12 cellular contexts compared by ENCODE assay signal in genomic region chr15:99845009-99845408, GRCh38.
DNase-seq lines count a peak whose midpoint lies in the region; ATAC-seq, FAIRE-seq and TF ChIP-seq lines count a peak whose summit lies in the region.
"Had no signal": no experiment of that assay in that cellular context is flagged by ENCODE, and none has a peak within 500 bp of the region (broad histone marks: within the 10 kb centered on the region; RNA-seq: fewer than 3 reads in every experiment).

No MANE protein-coding gene starts in this region.

- H3K27me3 Mint-ChIP-seq in activated T-cell treated with anti-CD3 and anti-CD28 coated beads, Interleukin-2, amount 50 U/mL, for 72 hours (ENCODE audit: low read depth), result no peaks in the 10 kb centered on the region
- no peaks in the 10 kb centered on the region for H3K27me3 Mint-ChIP-seq in T-helper 1 cell treated with Interleukin-12 subunit alpha and Interleukin-12 subunit beta and Interleukin-4 antibody, amounts not matched to agents 30 μg/mL and 1 μg/mL, for 36 hours (ENCODE audit: low read depth)
- H3K27me3 Mint-ChIP-seq: activated B cell treated with CpG ODN at 0.5 μM for 24 hours had no signal

- peak; percentile 93 to 94 for ATAC-seq in activated T-cell treated with anti-CD3 and anti-CD28 coated beads, Interleukin-2, amount 50 U/mL, for 72 hours (replicated peaks in 1 of 2)
- ATAC-seq in HG02678 (IDR thresholded peaks at IDR 0.05; ENCODE audit: unreplicated experiment), result peak; percentile 48
- peak; percentile 90 for ATAC-seq in stimulated activated effector memory CD8-positive, alpha-beta T cell treated with anti-CD3 and anti-CD28 coated beads, Interleukin-12 subunit alpha, Interleukin-12 subunit beta, amount 100 ng/mL, for 72 hours
- ATAC-seq in GM21737 (IDR thresholded peaks at IDR 0.05; ENCODE audit: unreplicated experiment), result no peak
- no peak for ATAC-seq in HG03135 (IDR thresholded peaks at IDR 0.05; ENCODE audit: unreplicated experiment)
- ATAC-seq: lower lobe of right lung had no signal

- peak overlapping the region; percentile 26 for H3K27ac Mint-ChIP-seq in activated T-cell treated with anti-CD3 and anti-CD28 coated beads, Interleukin-2, amount 50 U/mL, for 72 hours
- peak overlapping the region; percentile 42 for H3K27ac Mint-ChIP-seq in T-helper 1 cell treated with Interleukin-12 subunit alpha and Interleukin-12 subunit beta and Interleukin-4 antibody, amounts not matched to agents 30 μg/mL and 1 μg/mL, for 36 hours
- no peak overlapping the region for H3K27ac Mint-ChIP-seq in stimulated activated effector memory CD8-positive, alpha-beta T cell treated with anti-CD3 and anti-CD28 coated beads, Interleukin-12 subunit alpha, Interleukin-12 subunit beta, amount 100 ng/mL, for 72 hours
- H3K27ac Mint-ChIP-seq: activated B cell treated with CpG ODN at 0.5 μM for 24 hours had no signal

- no peak for TF ChIP-seq CTCF in D721Med (IDR thresholded peaks at IDR 0.05; ENCODE audit: insufficient read depth, missing control alignments)

- DNase-seq in activated T-cell treated with anti-CD3 and anti-CD28 coated beads, Interleukin-2, amount 50 U/mL, for 72 hours, result peak; percentile 16 to 45
- no peak for DNase-seq in activated T-cell treated with anti-CD3 and anti-CD28 coated beads for 4 hours
- DNase-seq in stimulated activated effector memory CD8-positive, alpha-beta T cell treated with anti-CD3 and anti-CD28 coated beads, Interleukin-12 subunit alpha, Interleukin-12 subunit beta, amount 100 ng/mL, for 72 hours (ENCODE audit: low spot score in 2 of 2), result no peak
- DNase-seq in D721Med (ENCODE audit: insufficient read length, low spot score), result no peak
- DNase-seq: activated B cell treated with CpG ODN at 0.5 μM for 24 hours, cerebellar nuclear complex, lower lobe of right lung, SHP77 treated with DMSO at 0.1 percent for 48 hours had no signal

- peaks cover 1 to 5% of the 10 kb centered on the region in 2 donors for H3K36me3 Mint-ChIP-seq in activated T-cell treated with anti-CD3 and anti-CD28 coated beads, Interleukin-2, amount 50 U/mL, for 72 hours (ENCODE audit: insufficient read depth in 2 of 2)
- peaks cover 3% of the 10 kb centered on the region for H3K36me3 Mint-ChIP-seq in T-helper 1 cell treated with Interleukin-12 subunit alpha and Interleukin-12 subunit beta and Interleukin-4 antibody, amounts not matched to agents 30 μg/mL and 1 μg/mL, for 36 hours (ENCODE audit: low read depth)
- H3K36me3 Mint-ChIP-seq in stimulated activated effector memory CD8-positive, alpha-beta T cell treated with anti-CD3 and anti-CD28 coated beads, Interleukin-12 subunit alpha, Interleukin-12 subunit beta, amount 100 ng/mL, for 72 hours, result no peaks in the 10 kb centered on the region

- H3K4me3 Mint-ChIP-seq in activated T-cell treated with anti-CD3 and anti-CD28 coated beads, Interleukin-2, amount 50 U/mL, for 72 hours, result peak overlapping the region; percentile 44 to 59
- H3K4me3 Mint-ChIP-seq in T-helper 1 cell treated with Interleukin-12 subunit alpha and Interleukin-12 subunit beta and Interleukin-4 antibody, amounts not matched to agents 30 μg/mL and 1 μg/mL, for 36 hours, result no peak overlapping the region
- no peak overlapping the region for H3K4me3 Mint-ChIP-seq in stimulated activated effector memory CD8-positive, alpha-beta T cell treated with anti-CD3 and anti-CD28 coated beads, Interleukin-12 subunit alpha, Interleukin-12 subunit beta, amount 100 ng/mL, for 72 hours
- H3K4me3 Mint-ChIP-seq: activated B cell treated with CpG ODN at 0.5 μM for 24 hours had no signal

- H3K4me1 Mint-ChIP-seq in activated T-cell treated with anti-CD3 and anti-CD28 coated beads, Interleukin-2, amount 50 U/mL, for 72 hours (ENCODE audit: low read depth), result peaks cover 57% of the 10 kb centered on the region
- peaks cover 10% of the 10 kb centered on the region for H3K4me1 Mint-ChIP-seq in T-helper 1 cell treated with Interleukin-12 subunit alpha and Interleukin-12 subunit beta and Interleukin-4 antibody, amounts not matched to agents 30 μg/mL and 1 μg/mL, for 36 hours (ENCODE audit: low read depth)
- H3K4me1 Mint-ChIP-seq in stimulated activated effector memory CD8-positive, alpha-beta T cell treated with anti-CD3 and anti-CD28 coated beads, Interleukin-12 subunit alpha, Interleukin-12 subunit beta, amount 100 ng/mL, for 72 hours, result peaks cover 14% of the 10 kb centered on the region
- H3K4me1 Mint-ChIP-seq: activated B cell treated with CpG ODN at 0.5 μM for 24 hours had no signal

- H3K9me3 Mint-ChIP-seq in activated T-cell treated with anti-CD3 and anti-CD28 coated beads, Interleukin-2, amount 50 U/mL, for 72 hours, result no peaks in the 10 kb centered on the region
- no peaks in the 10 kb centered on the region for H3K9me3 Mint-ChIP-seq in T-helper 1 cell treated with Interleukin-12 subunit alpha and Interleukin-12 subunit beta and Interleukin-4 antibody, amounts not matched to agents 30 μg/mL and 1 μg/mL, for 36 hours
- H3K9me3 Mint-ChIP-seq in stimulated activated effector memory CD8-positive, alpha-beta T cell treated with anti-CD3 and anti-CD28 coated beads, Interleukin-12 subunit alpha, Interleukin-12 subunit beta, amount 100 ng/mL, for 72 hours, result no peaks in the 10 kb centered on the region
- H3K9me3 Mint-ChIP-seq: activated B cell treated with CpG ODN at 0.5 μM for 24 hours had no signal

- no peak for FAIRE-seq in D721Med (lab: Jason Lieb, UNC)

Comparison
In these comparisons a context has a peak if more than half of its experiments do, and no peak if none do; other contexts are left out.
1. DNase-seq: peak in activated T-cell treated with anti-CD3 and anti-CD28 coated beads, Interleukin-2, amount 50 U/mL, for 72 hours (2 of 2); none in activated T-cell treated with anti-CD3 and anti-CD28 coated beads for 4 hours (single experiment), stimulated activated effector memory CD8-positive, alpha-beta T cell treated with anti-CD3 and anti-CD28 coated beads, Interleukin-12 subunit alpha, Interleukin-12 subunit beta, amount 100 ng/mL, for 72 hours (0 of 2) and D721Med (single experiment).
2. ATAC-seq: peak in activated T-cell treated with anti-CD3 and anti-CD28 coated beads, Interleukin-2, amount 50 U/mL, for 72 hours (2 of 2), HG02678 (single experiment) and stimulated activated effector memory CD8-positive, alpha-beta T cell treated with anti-CD3 and anti-CD28 coated beads, Interleukin-12 subunit alpha, Interleukin-12 subunit beta, amount 100 ng/mL, for 72 hours (single experiment); none in GM21737 (single experiment) and HG03135 (single experiment).
3. H3K4me3 Mint-ChIP-seq: peak in activated T-cell treated with anti-CD3 and anti-CD28 coated beads, Interleukin-2, amount 50 U/mL, for 72 hours (2 of 2); none in T-helper 1 cell treated with Interleukin-12 subunit alpha and Interleukin-12 subunit beta and Interleukin-4 antibody, amounts not matched to agents 30 μg/mL and 1 μg/mL, for 36 hours (single experiment) and stimulated activated effector memory CD8-positive, alpha-beta T cell treated with anti-CD3 and anti-CD28 coated beads, Interleukin-12 subunit alpha, Interleukin-12 subunit beta, amount 100 ng/mL, for 72 hours (single experiment).